Comparison of ENCODE assay signal across 18 cellular contexts in the genomic region with DNA sequence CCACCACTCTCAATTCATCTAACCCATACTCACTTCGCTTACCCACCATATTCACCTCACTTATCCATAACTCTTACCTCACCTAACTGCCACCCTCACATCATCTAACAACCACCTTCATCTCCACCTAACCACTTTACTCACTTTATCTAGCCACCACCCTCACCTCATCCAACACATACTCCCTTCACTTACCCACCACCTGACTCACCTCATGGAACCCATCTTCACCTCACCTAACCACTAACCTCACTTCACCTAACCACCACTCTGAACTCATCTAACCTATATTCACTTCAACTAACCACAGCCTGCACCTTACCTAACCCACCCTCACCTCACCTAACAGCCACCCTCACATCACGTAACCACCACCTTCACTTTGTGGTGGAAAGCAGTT.
"Had no signal": no experiment of that assay in that cellular context is flagged by ENCODE, and none has a peak within 500 bp of the region (broad histone marks: within the 10 kb centered on the region; RNA-seq: fewer than 3 reads in every experiment).

No MANE protein-coding gene starts in this region.

- H3K4me3 Mint-ChIP-seq: naive thymus-derived CD8-positive, alpha-beta T cell; T-cell had no signal

- H3K36me3 Mint-ChIP-seq: naive thymus-derived CD8-positive, alpha-beta T cell; T-cell had no signal

- H3K27ac Mint-ChIP-seq: naive thymus-derived CD8-positive, alpha-beta T cell; T-cell had no signal

- H3K9me3 Mint-ChIP-seq: naive thymus-derived CD8-positive, alpha-beta T cell; T-cell had no signal

- ATAC-seq: body of pancreas; foreskin keratinocyte; left lobe of liver; naive thymus-derived CD8-positive, alpha-beta T cell; T-cell had no signal

- H3K4me1 Mint-ChIP-seq: naive thymus-derived CD8-positive, alpha-beta T cell; T-cell had no signal

- DNase-seq: activated CD4-positive, alpha-beta T cell treated with anti-CD3 and anti-CD28 coated beads for 1 hour; activated CD4-positive, alpha-beta T cell treated with anti-CD3 and anti-CD28 coated beads, Interleukin-2, amount 50 U/mL, for 4 hours; activated effector memory CD4-positive, alpha-beta T cell treated with anti-CD3 and anti-CD28 coated beads, Interleukin-2, amount 50 U/mL, for 16 hours; activated naive CD4-positive, alpha-beta T cell treated with anti-CD3 and anti-CD28 coated beads, Interleukin-2, amount 50 U/mL, for 16 hours; activated T-cell treated with anti-CD3 and anti-CD28 coated beads, Interleukin-2, amount 50 U/mL, for 48 hours; anterior cingulate cortex; body of pancreas; erythroblast; foreskin keratinocyte; kidney; naive thymus-derived CD8-positive, alpha-beta T cell; spleen; stimulated activated CD4-positive, alpha-beta T cell treated with anti-CD3 and anti-CD28 coated beads, Interleukin-4, amount 100 ng/mL, for 1 hour; stimulated activated naive CD4-positive, alpha-beta T cell treated with Interleukin-2 at 50 U/mL for 16 hours; substantia nigra; T-cell; thyroid gland had no signal
